In the genomic region with DNA sequence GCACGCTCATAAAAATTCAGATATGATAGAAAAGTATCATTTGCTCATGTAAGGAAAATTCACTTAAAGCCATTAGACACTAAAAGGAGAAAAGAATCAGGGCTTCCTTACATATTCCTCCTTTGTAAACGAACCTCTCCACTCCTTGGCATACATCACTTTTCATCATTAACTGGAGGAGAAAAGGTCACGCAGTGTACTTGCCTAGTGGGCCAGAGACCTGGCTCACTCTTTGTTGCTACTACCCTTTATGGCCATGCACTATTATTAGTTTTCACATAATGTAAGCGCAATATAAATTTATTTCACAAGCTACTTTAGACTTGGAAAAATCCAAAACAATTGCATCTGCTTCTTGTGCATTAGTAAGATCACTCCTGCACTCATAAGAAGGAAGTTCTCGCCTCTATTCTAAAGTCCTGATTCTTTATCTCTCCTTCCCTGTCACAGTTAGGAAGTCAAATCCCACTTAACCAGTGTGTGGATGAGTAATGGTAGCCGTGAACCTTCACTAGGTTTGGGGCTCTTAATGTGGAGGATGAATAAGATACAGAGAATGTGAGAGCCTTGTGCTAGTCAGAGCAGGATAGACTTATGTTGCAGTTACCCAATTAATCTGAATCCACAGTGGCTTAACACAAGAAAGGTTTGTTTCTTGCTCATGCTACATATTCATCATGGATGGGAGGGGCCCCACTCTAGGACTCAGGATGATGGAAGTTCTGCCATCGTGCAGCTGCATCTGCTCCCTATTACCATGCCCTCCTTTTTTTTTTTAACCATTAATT, we compare ENCODE assay signal across 10 cellular contexts.
A peak's percentile ranks its signal among the peaks of the same experiment; 100 is the strongest.
DNase-seq lines count a peak whose midpoint lies in the region; ATAC-seq, FAIRE-seq and TF ChIP-seq lines count a peak whose summit lies in the region.
"Had no signal": no experiment of that assay in that cellular context is flagged by ENCODE, and none has a peak within 500 bp of the region (broad histone marks: within the 10 kb centered on the region; RNA-seq: fewer than 3 reads in every experiment).

No MANE protein-coding gene starts in this region.

- no peak for TF ChIP-seq CTCF in fibroblast of mammary gland (conservative IDR thresholded peaks at IDR 0.05; ENCODE audit: control insufficient read depth, insufficient read depth, low read depth, low read length)
- TF ChIP-seq CTCF in uterus (IDR thresholded peaks at IDR 0.05), result no peak

- DNase-seq in activated T-cell treated with anti-CD3 and anti-CD28 coated beads, Interleukin-2, amount 50 U/mL, for 4 hours, result no peak
- no peak for DNase-seq in activated T-cell treated with anti-CD3 and anti-CD28 coated beads, Interleukin-2, amount 50 U/mL, for 1 hour
- DNase-seq in RCC 7860 (ENCODE audit: low spot score), result peak; percentile 97
- peak; percentile 89 for DNase-seq in fibroblast of mammary gland (ENCODE audit: low read depth)
- DNase-seq in skeletal muscle cell (ENCODE audit: low read depth), result peak; percentile 39
- no peak for DNase-seq in uterus
- no peak for DNase-seq in NK-92 (lab: John Stamatoyannopoulos, UW; ENCODE audit: unreplicated experiment)
- DNase-seq in NCI-H69 (lab: John Stamatoyannopoulos, UW), result no peak
- DNase-seq: NCI-H187 had no signal

- H3K36me3 Mint-ChIP-seq in activated T-cell treated with anti-CD3 and anti-CD28 coated beads, Interleukin-2, amount 50 U/mL, for 4 hours (ENCODE audit: insufficient read depth), result no peaks in the 10 kb centered on the region

- H3K27me3 ChIP-seq in uterus, result no peaks in the 10 kb centered on the region
- H3K27me3 ChIP-seq: neutrophil had no signal

- peak; percentile 61 to 63 for ATAC-seq in activated T-cell treated with anti-CD3 and anti-CD28 coated beads, Interleukin-2, amount 50 U/mL, for 4 hours

- H3K4me3 ChIP-seq in fibroblast of mammary gland (ENCODE audit: control insufficient read depth, low read depth, low read length) (no peak overlapping the region), skeletal muscle cell (ENCODE audit: low read depth, low read length) (no peak overlapping the region), uterus (no peak overlapping the region)

- no peak overlapping the region for H3K4me3 Mint-ChIP-seq in activated T-cell treated with anti-CD3 and anti-CD28 coated beads, Interleukin-2, amount 50 U/mL, for 4 hours

- no peaks in the 10 kb centered on the region for H3K4me1 ChIP-seq in uterus

- intact Hi-C loops in uterus (cut with DNase I; ENCODE audit: low total_unique reads), result no loop called here

- no peaks in the 10 kb centered on the region for H3K9me3 ChIP-seq in uterus
- H3K9me3 ChIP-seq: neutrophil had no signal

- H3K36me3 ChIP-seq in uterus, result no peaks in the 10 kb centered on the region
- H3K36me3 ChIP-seq: neutrophil had no signal

- H3K9me3 Mint-ChIP-seq in activated T-cell treated with anti-CD3 and anti-CD28 coated beads, Interleukin-2, amount 50 U/mL, for 4 hours, result no peaks in the 10 kb centered on the region

- H3K4me1 Mint-ChIP-seq in activated T-cell treated with anti-CD3 and anti-CD28 coated beads, Interleukin-2, amount 50 U/mL, for 4 hours (ENCODE audit: low read depth), result peaks cover 42% of the 10 kb centered on the region

- peaks cover 1% of the 10 kb centered on the region for H3K27me3 Mint-ChIP-seq in activated T-cell treated with anti-CD3 and anti-CD28 coated beads, Interleukin-2, amount 50 U/mL, for 4 hours (ENCODE audit: low read depth)

- no peak for TF ChIP-seq POLR2A in uterus (IDR thresholded peaks at IDR 0.05)

- no peak overlapping the region for H3K27ac ChIP-seq in uterus
- H3K27ac ChIP-seq: neutrophil had no signal

- peak; percentile 98 for FAIRE-seq in RCC 7860 (lab: Jason Lieb, UNC)

Comparison
In these comparisons a context has a peak if more than half of its experiments do, and no peak if none do; other contexts are left out.
1. DNase-seq: peak in RCC 7860 (single experiment), fibroblast of mammary gland (single experiment) and skeletal muscle cell (single experiment); none in activated T-cell treated with anti-CD3 and anti-CD28 coated beads, Interleukin-2, amount 50 U/mL, for 4 hours (single experiment), activated T-cell treated with anti-CD3 and anti-CD28 coated beads, Interleukin-2, amount 50 U/mL, for 1 hour (single experiment), uterus (0 of 2), NK-92 (single experiment) and NCI-H69 (single experiment).